1 cellular context compared by ENCODE assay signal in the genomic region with DNA sequence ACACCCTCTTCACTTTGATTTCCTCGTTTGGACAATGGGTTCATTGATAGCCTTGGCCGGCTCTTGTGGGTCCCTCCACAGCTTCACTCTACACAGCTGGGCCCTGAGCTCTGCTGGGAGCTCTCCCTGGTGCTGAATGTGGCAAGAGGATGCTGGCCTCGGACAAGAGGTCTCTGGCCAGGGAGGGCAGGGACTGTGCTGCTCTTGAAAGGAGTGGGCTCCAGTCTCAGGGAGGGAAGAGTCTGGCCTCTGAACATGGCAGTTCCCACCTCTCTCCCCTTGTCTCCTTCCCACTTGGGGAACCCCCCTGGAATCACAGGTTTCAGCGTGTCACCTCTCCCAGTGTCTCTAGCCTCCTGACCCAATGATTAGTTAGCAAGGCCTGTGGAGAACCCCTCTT.
TF ChIP-seq lines count a peak whose summit lies in the region.

No MANE protein-coding gene starts in this region.

TF ChIP-seq in K562, 482 proteins besides CTCF, POLR2A, EP300 and RAD21 (continued from another document):
- TF ChIP-seq ZNF311 (CRISPR knock-in tag; IDR thresholded peaks at IDR 0.05) (no peak), ZNF395 (CRISPR knock-in tag; IDR thresholded peaks at IDR 0.05) (peak; percentile 45; the same call in 1 of the 2 replicates), STAG1 (CRISPR knock-in tag; IDR thresholded peaks at IDR 0.05; ENCODE audit: borderline replicate concordance) (no peak), ZBTB34 (CRISPR knock-in tag; IDR thresholded peaks at IDR 0.05) (no peak), ZNF143 (CRISPR knock-in tag; IDR thresholded peaks at IDR 0.05) (no peak), ZKSCAN8 (CRISPR knock-in tag; IDR thresholded peaks at IDR 0.05) (no peak), ZNF584 (CRISPR knock-in tag; IDR thresholded peaks at IDR 0.05; ENCODE audit: low read depth) (0 out of 2 replicates have a peak, but pooled peaks have one; percentile 61), ZNF695 (CRISPR knock-in tag; IDR thresholded peaks at IDR 0.05) (no peak), ELF2 (CRISPR knock-in tag; IDR thresholded peaks at IDR 0.05) (no peak), RFX5 (IDR thresholded peaks at IDR 0.05; ENCODE audit: low read depth, low read length) (no peak), CREM (IDR thresholded peaks at IDR 0.05; ENCODE audit: low read depth) (0 out of 2 replicates have a peak, but pooled peaks have one; percentile 50), PTBP1 (IDR thresholded peaks at IDR 0.05; ENCODE audit: low read depth, low read length) (no peak), ATF6 (CRISPR knock-in tag; IDR thresholded peaks at IDR 0.05) (no peak), ZNF324 (CRISPR knock-in tag; IDR thresholded peaks at IDR 0.05) (no peak), POLR3A (IDR thresholded peaks at IDR 0.05; ENCODE audit: borderline replicate concordance, extremely low read depth, insufficient read depth, insufficient read length) (no peak), RCOR1 (IDR thresholded peaks at IDR 0.05; ENCODE audit: borderline replicate concordance in 1 of 2, low read depth in 2 of 2, low read length in 2 of 2) (peak in 1 of 2 experiments; percentile 45; a peak in 2 of 4 replicates), ZBED1 (IDR thresholded peaks at IDR 0.05) (no peak), CCNT2 (IDR thresholded peaks at IDR 0.05; ENCODE audit: borderline replicate concordance, extremely low read depth, insufficient read length, low read depth, low read length) (no peak), KDM1A (IDR thresholded peaks at IDR 0.05) (no peak), U2AF1 (optimal IDR thresholded peaks at IDR 0.05; ENCODE audit: low read depth, low read length) (no peak)
- TF ChIP-seq, protein P1, sequence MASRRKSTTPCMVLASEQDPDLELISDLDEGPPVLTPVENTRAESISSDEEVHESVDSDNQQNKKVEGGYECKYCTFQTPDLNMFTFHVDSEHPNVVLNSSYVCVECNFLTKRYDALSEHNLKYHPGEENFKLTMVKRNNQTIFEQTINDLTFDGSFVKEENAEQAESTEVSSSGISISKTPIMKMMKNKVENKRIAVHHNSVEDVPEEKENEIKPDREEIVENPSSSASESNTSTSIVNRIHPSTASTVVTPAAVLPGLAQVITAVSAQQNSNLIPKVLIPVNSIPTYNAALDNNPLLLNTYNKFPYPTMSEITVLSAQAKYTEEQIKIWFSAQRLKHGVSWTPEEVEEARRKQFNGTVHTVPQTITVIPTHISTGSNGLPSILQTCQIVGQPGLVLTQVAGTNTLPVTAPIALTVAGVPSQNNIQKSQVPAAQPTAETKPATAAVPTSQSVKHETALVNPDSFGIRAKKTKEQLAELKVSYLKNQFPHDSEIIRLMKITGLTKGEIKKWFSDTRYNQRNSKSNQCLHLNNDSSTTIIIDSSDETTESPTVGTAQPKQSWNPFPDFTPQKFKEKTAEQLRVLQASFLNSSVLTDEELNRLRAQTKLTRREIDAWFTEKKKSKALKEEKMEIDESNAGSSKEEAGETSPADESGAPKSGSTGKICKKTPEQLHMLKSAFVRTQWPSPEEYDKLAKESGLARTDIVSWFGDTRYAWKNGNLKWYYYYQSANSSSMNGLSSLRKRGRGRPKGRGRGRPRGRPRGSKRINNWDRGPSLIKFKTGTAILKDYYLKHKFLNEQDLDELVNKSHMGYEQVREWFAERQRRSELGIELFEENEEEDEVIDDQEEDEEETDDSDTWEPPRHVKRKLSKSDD (conservative IDR thresholded peaks at IDR 0.05; ENCODE audit: low read length), result no peak
